8 cellular contexts compared by ENCODE assay signal in the genomic region with DNA sequence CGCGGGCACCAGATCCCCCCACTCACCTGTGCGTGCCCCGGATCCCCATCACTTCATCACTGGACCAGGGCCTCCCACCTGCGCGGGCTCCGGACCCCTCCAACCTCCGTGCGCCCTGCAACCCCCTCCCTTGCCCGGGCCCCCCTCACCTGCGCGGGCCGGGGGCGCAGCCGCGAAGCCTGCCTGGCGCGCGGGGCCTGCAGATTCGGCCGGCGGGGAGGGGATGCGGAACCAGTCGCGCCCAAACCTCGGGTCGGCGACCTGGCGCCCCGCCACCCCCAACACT.
DNase-seq lines count a peak whose midpoint lies in the region; ATAC-seq and TF ChIP-seq lines count a peak whose summit lies in the region.

No MANE protein-coding gene starts in this region.

- peak; percentile 2 for ATAC-seq in HG03565 (IDR thresholded peaks at IDR 0.05; ENCODE audit: unreplicated experiment)

- no peaks in the 10 kb centered on the region for H3K36me3 ChIP-seq in mucosa of rectum (ENCODE audit: control insufficient read depth in 2 of 2, insufficient read depth in 2 of 2, low read length in 2 of 2)

- H3K4me3 ChIP-seq in AG04449 (ENCODE audit: low read depth, low read length) = peak overlapping the region; percentile 74
- peak overlapping the region; percentile 76 to 84 for H3K4me3 ChIP-seq in cardiac fibroblast (replicated peaks in 1 of 2; ENCODE audit: low read depth in 2 of 2, low read length in 2 of 2)
- peak overlapping the region; percentile 67 to 79 for H3K4me3 ChIP-seq in mucosa of rectum (ENCODE audit: low read length in 2 of 2)

- H3K4me1 ChIP-seq in mucosa of rectum (ENCODE audit: control insufficient read depth in 2 of 2, insufficient read depth in 2 of 2, low read length in 2 of 2) = peaks cover 18 to 21% of the 10 kb centered on the region in 2 donors

- peak overlapping the region; percentile 52 to 82 for H3K9ac ChIP-seq in mucosa of rectum (ENCODE audit: low read depth in 1 of 2, low read length in 2 of 2)

- H3K27ac ChIP-seq in mucosa of rectum (ENCODE audit: low read depth in 2 of 2, low read length in 2 of 2) = no peak overlapping the region

- CTCF ChIA-PET in AG04449 (lab: Yijun Ruan, JAX) = interaction anchor here (0.7 to 1.1 kb wide), 3 partner anchors 22 to 124 kb away, joined by 3 to 7 read pairs (median 4); no protein-coding TSS in a partner anchor

- no peaks in the 10 kb centered on the region for H3K9me3 ChIP-seq in mucosa of rectum (ENCODE audit: control insufficient read depth in 2 of 2, low read length in 2 of 2)

- TF ChIP-seq CTCF in AG04449 (IDR thresholded peaks at IDR 0.05; ENCODE audit: insufficient read depth, low read length, missing control alignments) = no peak
- no peak for TF ChIP-seq CTCF in cardiac fibroblast (IDR thresholded peaks at IDR 0.05; ENCODE audit: low read depth, low read length)

- POLR2A ChIA-PET in AG04449 (lab: Yijun Ruan, JAX) = interaction anchor here (1.2 to 1.3 kb wide), 2 partner anchors 9 to 16 kb away, joined by 3 to 4 read pairs; a partner anchor contains a TSS

- no peaks in the 10 kb centered on the region for H3K27me3 ChIP-seq in mucosa of rectum (ENCODE audit: control insufficient read depth in 2 of 2, insufficient read depth in 2 of 2, low read length in 2 of 2)

- DNase-seq in AG04449 (ENCODE audit: low read depth, low spot score) = no peak
- no peak for DNase-seq in cardiac fibroblast (ENCODE audit: low read depth in 2 of 2)
- no peak for DNase-seq in NAMALWA (ENCODE audit: low spot score)
- DNase-seq in NCI-H510A (lab: John Stamatoyannopoulos, UW) = no peak
- DNase-seq in SIG-M5 treated with dmso at 0.1 percent for 504 hours (lab: John Stamatoyannopoulos, UW; ENCODE audit: unreplicated experiment) = no peak
- DNase-seq in NCI-H2029 (lab: John Stamatoyannopoulos, UW) = no peak
